7 cellular contexts compared by ENCODE assay signal in the genomic region with DNA sequence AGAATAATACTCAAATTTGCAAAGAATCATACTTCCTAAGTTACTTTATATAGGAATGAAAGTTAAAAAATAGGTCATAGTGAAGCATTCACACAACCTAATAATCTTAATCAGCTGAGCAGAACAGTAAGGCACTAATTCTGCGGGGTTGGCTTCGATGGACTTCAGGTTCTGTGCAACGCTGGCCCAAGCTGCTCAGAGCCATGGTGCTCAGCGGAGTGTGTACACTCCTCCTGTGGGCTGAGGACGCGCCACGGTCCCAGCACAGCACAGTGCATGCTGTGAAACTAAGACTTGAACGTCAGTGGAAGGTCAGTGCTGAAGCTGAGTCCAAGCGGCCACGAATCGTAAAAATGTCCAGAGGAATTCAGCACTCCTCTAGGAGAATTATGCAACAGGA.
"Had no signal": no experiment of that assay in that cellular context is flagged by ENCODE, and none has a peak within 500 bp of the region (broad histone marks: within the 10 kb centered on the region; RNA-seq: fewer than 3 reads in every experiment).

No MANE protein-coding gene starts in this region.

- DNase-seq: GOT3, H7, HFFc6, IMR-90, KG1 had no signal

- H3K27ac Mint-ChIP-seq: HFFc6 had no signal

- H3K36me3 ChIP-seq: HAP-1 had no signal

- H3K4me1 ChIP-seq: HAP-1 had no signal

- H3K9me3 ChIP-seq: HAP-1 had no signal

- H3K4me3 Mint-ChIP-seq: HFFc6 had no signal

- H3K4me3 ChIP-seq: HAP-1, K562 had no signal
